1 cellular context compared by ENCODE assay signal in the genomic region with DNA sequence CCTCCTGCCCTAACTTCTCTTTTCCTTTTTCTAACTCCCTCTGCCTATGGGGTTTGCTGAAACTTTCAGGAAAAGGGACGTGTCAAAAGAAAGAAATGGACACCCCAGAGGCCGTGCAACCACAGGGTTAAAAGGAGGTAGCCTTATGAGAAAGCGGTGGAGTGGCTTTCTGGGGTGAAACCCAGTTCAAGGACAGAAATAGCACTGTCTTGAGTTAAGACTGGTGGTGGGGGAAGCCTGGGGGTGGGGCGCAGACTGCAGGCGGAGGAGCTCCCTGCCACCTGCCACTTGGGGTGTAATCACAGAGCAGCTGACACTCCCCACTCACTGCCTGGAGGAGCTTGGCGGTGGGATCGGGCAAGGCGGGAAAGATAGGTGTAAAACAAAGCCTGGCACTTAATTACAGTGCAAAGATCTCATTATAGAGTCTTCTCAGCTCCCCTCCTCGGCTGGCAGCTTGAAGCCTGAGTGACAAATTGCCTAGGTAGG.
TF ChIP-seq lines count a peak whose summit lies in the region.

No MANE protein-coding gene starts in this region.

TF ChIP-seq in WTC11, 78 proteins besides CTCF, POLR2A, EP300 and RAD21 (continued from another document):
- TF ChIP-seq, protein P1, sequence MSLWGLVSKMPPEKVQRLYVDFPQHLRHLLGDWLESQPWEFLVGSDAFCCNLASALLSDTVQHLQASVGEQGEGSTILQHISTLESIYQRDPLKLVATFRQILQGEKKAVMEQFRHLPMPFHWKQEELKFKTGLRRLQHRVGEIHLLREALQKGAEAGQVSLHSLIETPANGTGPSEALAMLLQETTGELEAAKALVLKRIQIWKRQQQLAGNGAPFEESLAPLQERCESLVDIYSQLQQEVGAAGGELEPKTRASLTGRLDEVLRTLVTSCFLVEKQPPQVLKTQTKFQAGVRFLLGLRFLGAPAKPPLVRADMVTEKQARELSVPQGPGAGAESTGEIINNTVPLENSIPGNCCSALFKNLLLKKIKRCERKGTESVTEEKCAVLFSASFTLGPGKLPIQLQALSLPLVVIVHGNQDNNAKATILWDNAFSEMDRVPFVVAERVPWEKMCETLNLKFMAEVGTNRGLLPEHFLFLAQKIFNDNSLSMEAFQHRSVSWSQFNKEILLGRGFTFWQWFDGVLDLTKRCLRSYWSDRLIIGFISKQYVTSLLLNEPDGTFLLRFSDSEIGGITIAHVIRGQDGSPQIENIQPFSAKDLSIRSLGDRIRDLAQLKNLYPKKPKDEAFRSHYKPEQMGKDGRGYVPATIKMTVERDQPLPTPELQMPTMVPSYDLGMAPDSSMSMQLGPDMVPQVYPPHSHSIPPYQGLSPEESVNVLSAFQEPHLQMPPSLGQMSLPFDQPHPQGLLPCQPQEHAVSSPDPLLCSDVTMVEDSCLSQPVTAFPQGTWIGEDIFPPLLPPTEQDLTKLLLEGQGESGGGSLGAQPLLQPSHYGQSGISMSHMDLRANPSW (CRISPR knock-in tag; conservative IDR thresholded peaks at IDR 0.05; ENCODE audit: low read depth), result no peak
- TF ChIP-seq ZNF219 (CRISPR knock-in tag; IDR thresholded peaks at IDR 0.05; ENCODE audit: borderline replicate concordance), result no peak
- TF ChIP-seq OVOL2 (CRISPR knock-in tag; IDR thresholded peaks at IDR 0.05; ENCODE audit: borderline replicate concordance), result no peak
- TF ChIP-seq ATF6 (CRISPR knock-in tag; IDR thresholded peaks at IDR 0.05), result no peak
- TF ChIP-seq ZNF396 (CRISPR knock-in tag; IDR thresholded peaks at IDR 0.05; ENCODE audit: borderline replicate concordance), result no peak
- TF ChIP-seq, protein P2, sequence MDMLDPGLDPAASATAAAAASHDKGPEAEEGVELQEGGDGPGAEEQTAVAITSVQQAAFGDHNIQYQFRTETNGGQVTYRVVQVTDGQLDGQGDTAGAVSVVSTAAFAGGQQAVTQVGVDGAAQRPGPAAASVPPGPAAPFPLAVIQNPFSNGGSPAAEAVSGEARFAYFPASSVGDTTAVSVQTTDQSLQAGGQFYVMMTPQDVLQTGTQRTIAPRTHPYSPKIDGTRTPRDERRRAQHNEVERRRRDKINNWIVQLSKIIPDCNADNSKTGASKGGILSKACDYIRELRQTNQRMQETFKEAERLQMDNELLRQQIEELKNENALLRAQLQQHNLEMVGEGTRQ (CRISPR knock-in tag; IDR thresholded peaks at IDR 0.05), result no peak
- no peak for TF ChIP-seq ZNF512 (CRISPR knock-in tag; IDR thresholded peaks at IDR 0.05; ENCODE audit: borderline replicate concordance)
- TF ChIP-seq, protein P3, sequence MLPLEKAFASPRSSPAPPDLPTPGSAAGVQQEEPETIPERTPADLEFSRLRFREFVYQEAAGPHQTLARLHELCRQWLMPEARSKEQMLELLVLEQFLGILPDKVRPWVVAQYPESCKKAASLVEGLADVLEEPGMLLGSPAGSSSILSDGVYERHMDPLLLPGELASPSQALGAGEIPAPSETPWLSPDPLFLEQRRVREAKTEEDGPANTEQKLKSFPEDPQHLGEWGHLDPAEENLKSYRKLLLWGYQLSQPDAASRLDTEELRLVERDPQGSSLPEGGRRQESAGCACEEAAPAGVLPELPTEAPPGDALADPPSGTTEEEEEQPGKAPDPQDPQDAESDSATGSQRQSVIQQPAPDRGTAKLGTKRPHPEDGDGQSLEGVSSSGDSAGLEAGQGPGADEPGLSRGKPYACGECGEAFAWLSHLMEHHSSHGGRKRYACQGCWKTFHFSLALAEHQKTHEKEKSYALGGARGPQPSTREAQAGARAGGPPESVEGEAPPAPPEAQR (CRISPR knock-in tag; IDR thresholded peaks at IDR 0.05), result no peak
- TF ChIP-seq NR3C1 (CRISPR knock-in tag; conservative IDR thresholded peaks at IDR 0.05; ENCODE audit: low read depth), result no peak
- TF ChIP-seq TEAD1 (CRISPR knock-in tag; IDR thresholded peaks at IDR 0.05), result no peak
- TF ChIP-seq ELF4 (CRISPR knock-in tag; IDR thresholded peaks at IDR 0.05; ENCODE audit: low read depth), result no peak
- no peak for TF ChIP-seq SMAD4 (CRISPR knock-in tag; IDR thresholded peaks at IDR 0.05)
- no peak for TF ChIP-seq IRF2 (CRISPR knock-in tag; IDR thresholded peaks at IDR 0.05; ENCODE audit: borderline replicate concordance, low read depth)
- TF ChIP-seq, protein P4, sequence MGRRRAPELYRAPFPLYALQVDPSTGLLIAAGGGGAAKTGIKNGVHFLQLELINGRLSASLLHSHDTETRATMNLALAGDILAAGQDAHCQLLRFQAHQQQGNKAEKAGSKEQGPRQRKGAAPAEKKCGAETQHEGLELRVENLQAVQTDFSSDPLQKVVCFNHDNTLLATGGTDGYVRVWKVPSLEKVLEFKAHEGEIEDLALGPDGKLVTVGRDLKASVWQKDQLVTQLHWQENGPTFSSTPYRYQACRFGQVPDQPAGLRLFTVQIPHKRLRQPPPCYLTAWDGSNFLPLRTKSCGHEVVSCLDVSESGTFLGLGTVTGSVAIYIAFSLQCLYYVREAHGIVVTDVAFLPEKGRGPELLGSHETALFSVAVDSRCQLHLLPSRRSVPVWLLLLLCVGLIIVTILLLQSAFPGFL (CRISPR knock-in tag; IDR thresholded peaks at IDR 0.05; ENCODE audit: borderline replicate concordance), result no peak
- TF ChIP-seq HMGA2 (CRISPR knock-in tag; IDR thresholded peaks at IDR 0.05), result no peak
- no peak for TF ChIP-seq ATF1 (CRISPR knock-in tag; IDR thresholded peaks at IDR 0.05)
